28 cellular contexts compared by ENCODE assay signal in genomic region chr7:107667341-107667740, GRCh38.
"Had no signal": no experiment of that assay in that cellular context is flagged by ENCODE, and none has a peak within 500 bp of the region (broad histone marks: within the 10 kb centered on the region; RNA-seq: fewer than 3 reads in every experiment).

No MANE protein-coding gene starts in this region.

- H3K27me3 ChIP-seq: ascending aorta had no signal

- H3K36me3 Mint-ChIP-seq: activated CD4-positive, alpha-beta memory T cell treated with anti-CD3 and anti-CD28 coated beads for 36 hours; activated naive CD4-positive, alpha-beta T cell treated with anti-CD3 and anti-CD28 coated beads, Interleukin-2, amount 50 U/mL, for 24 hours; activated naive CD8-positive, alpha-beta T cell treated with anti-CD3 and anti-CD28 coated beads for 36 hours had no signal

- H3K4me1 Mint-ChIP-seq: activated naive CD4-positive, alpha-beta T cell treated with anti-CD3 and anti-CD28 coated beads, Interleukin-2, amount 50 U/mL, for 24 hours had no signal

- H3K9me3 Mint-ChIP-seq: activated B cell treated with CpG ODN at 0.5 μM for 24 hours; activated CD4-positive, alpha-beta memory T cell treated with anti-CD3 and anti-CD28 coated beads for 36 hours; activated CD4-positive, alpha-beta T cell treated with anti-CD3 and anti-CD28 coated beads, Interleukin-2, amount 10 ng/mL, durations not matched to agents 24 days and 14 days; activated naive CD4-positive, alpha-beta T cell treated with anti-CD3 and anti-CD28 coated beads for 36 hours; activated naive CD4-positive, alpha-beta T cell treated with anti-CD3 and anti-CD28 coated beads, Interleukin-2, amount 50 U/mL, for 24 hours; activated naive CD8-positive, alpha-beta T cell treated with anti-CD3 and anti-CD28 coated beads for 36 hours; activated naive CD8-positive, alpha-beta T cell treated with anti-CD3 and anti-CD28 coated beads, Interleukin-2, amount 50 U/mL, for 24 hours; activated T-helper 1 cell treated with anti-CD3 and anti-CD28 coated beads, Interleukin-12 subunit alpha, Interleukin-12 subunit beta, Interleukin-2, Interleukin-4 antibody, amounts not matched to agents 30 ng/mL and 10 ng/mL and 1 ng/mL, durations not matched to agents 14 hours and 24 hours and 36 hours; activated T-helper 2 cell treated with anti-CD3 and anti-CD28 coated beads, Interferon-gamma antibody, Interleukin-2, Interleukin-4, amounts not matched to agents 10 μg/mL and 5 μg/mL and 100 μg/mL, durations not matched to agents 14 hours and 24 hours and 36 hours had no signal

- H3K36me3 ChIP-seq: adrenal gland, ascending aorta, gastroesophageal sphincter, heart right ventricle had no signal

- H3K9me3 ChIP-seq: adrenal gland, ascending aorta, gastroesophageal sphincter, heart right ventricle had no signal

- H3K27ac ChIP-seq: adrenal gland, ascending aorta, gastroesophageal sphincter, heart right ventricle, VCaP had no signal

- H3K4me3 Mint-ChIP-seq: activated B cell treated with CpG ODN at 0.5 μM for 24 hours; activated CD4-positive, alpha-beta memory T cell treated with anti-CD3 and anti-CD28 coated beads for 36 hours; activated CD4-positive, alpha-beta T cell treated with anti-CD3 and anti-CD28 coated beads for 36 hours; activated CD4-positive, alpha-beta T cell treated with anti-CD3 and anti-CD28 coated beads, Interleukin-2, amount 10 ng/mL, durations not matched to agents 24 days and 14 days; activated CD8-positive, alpha-beta memory T cell treated with anti-CD3 and anti-CD28 coated beads, Interleukin-2, amount 10 ng/mL, durations not matched to agents 7 days and 5 days; activated CD8-positive, alpha-beta T cell treated with anti-CD3 and anti-CD28 coated beads, Interleukin-2, amount 10 ng/mL, durations not matched to agents 7 days and 5 days; activated naive CD4-positive, alpha-beta T cell treated with anti-CD3 and anti-CD28 coated beads for 36 hours; activated naive CD4-positive, alpha-beta T cell treated with anti-CD3 and anti-CD28 coated beads, Interleukin-2, amount 50 U/mL, for 24 hours; activated naive CD8-positive, alpha-beta T cell treated with anti-CD3 and anti-CD28 coated beads for 36 hours; activated naive CD8-positive, alpha-beta T cell treated with anti-CD3 and anti-CD28 coated beads, Interleukin-2, amount 50 U/mL, for 24 hours; activated T-helper 1 cell treated with anti-CD3 and anti-CD28 coated beads, Interleukin-12 subunit alpha, Interleukin-12 subunit beta, Interleukin-2, Interleukin-4 antibody, amounts not matched to agents 30 ng/mL and 10 ng/mL and 1 ng/mL, durations not matched to agents 14 hours and 24 hours and 36 hours had no signal

- H3K4me1 ChIP-seq: adrenal gland, ascending aorta, gastroesophageal sphincter, heart right ventricle had no signal

- ATAC-seq: activated CD4-positive, alpha-beta T cell treated with anti-CD3 and anti-CD28 coated beads for 36 hours; activated CD8-positive, alpha-beta memory T cell treated with anti-CD3 and anti-CD28 coated beads, Interleukin-2, amount 10 ng/mL, durations not matched to agents 7 days and 5 days; activated CD8-positive, alpha-beta T cell treated with anti-CD3 and anti-CD28 coated beads, Interleukin-2, amount 10 ng/mL, durations not matched to agents 7 days and 5 days; activated naive CD8-positive, alpha-beta T cell treated with anti-CD3 and anti-CD28 coated beads, Interleukin-2, amount 50 U/mL, for 24 hours; gastroesophageal sphincter; heart right ventricle had no signal

- H3K4me3 ChIP-seq: adrenal gland, ascending aorta, gastroesophageal sphincter, heart right ventricle had no signal

- H3K27me3 Mint-ChIP-seq: activated CD4-positive, alpha-beta T cell treated with anti-CD3 and anti-CD28 coated beads, Interleukin-2, amount 10 ng/mL, durations not matched to agents 24 days and 14 days had no signal

- DNase-seq: activated B cell treated with CpG ODN at 0.5 μM for 24 hours; activated CD4-positive, alpha-beta memory T cell treated with anti-CD3 and anti-CD28 coated beads for 36 hours; activated CD4-positive, alpha-beta T cell treated with anti-CD3 and anti-CD28 coated beads for 36 hours; activated CD4-positive, alpha-beta T cell treated with anti-CD3 and anti-CD28 coated beads, Interleukin-2, amount 10 ng/mL, durations not matched to agents 24 days and 14 days; activated CD4-positive, CD25-positive, alpha-beta regulatory T cell treated with anti-CD3 and anti-CD28 coated beads, Interleukin-2, amount 50 U/mL, for 72 hours; activated CD8-positive, alpha-beta memory T cell treated with anti-CD3 and anti-CD28 coated beads, Interleukin-2, amount 10 ng/mL, durations not matched to agents 7 days and 5 days; activated CD8-positive, alpha-beta memory T cell treated with anti-CD3 and anti-CD28 coated beads, Interleukin-2, amount 50 U/mL, for 4 hours; activated CD8-positive, alpha-beta T cell treated with anti-CD3 and anti-CD28 coated beads, Interleukin-2, amount 10 ng/mL, durations not matched to agents 7 days and 5 days; activated effector memory CD4-positive, alpha-beta T cell treated with anti-CD3 and anti-CD28 coated beads, Interleukin-2, amount 50 U/mL, for 16 hours; activated naive CD4-positive, alpha-beta T cell treated with anti-CD3 and anti-CD28 coated beads for 36 hours; activated naive CD8-positive, alpha-beta T cell treated with anti-CD3 and anti-CD28 coated beads for 36 hours; activated naive CD8-positive, alpha-beta T cell treated with anti-CD3 and anti-CD28 coated beads, Interleukin-2, amount 50 U/mL, for 24 hours; activated T-cell treated with anti-CD3 and anti-CD28 coated beads, Interleukin-2, amount 50 U/mL, for 1 hour; activated T-cell treated with anti-CD3 and anti-CD28 coated beads, Interleukin-2, amount 50 U/mL, for 48 hours; adrenal gland; caudate nucleus; cortex of kidney; dermis blood vessel endothelial cell; effector CD4-positive, alpha-beta T cell; foreskin melanocyte; heart right ventricle; T-helper 2 cell had no signal

- H3K27ac Mint-ChIP-seq: activated B cell treated with CpG ODN at 0.5 μM for 24 hours; activated CD4-positive, alpha-beta memory T cell treated with anti-CD3 and anti-CD28 coated beads for 36 hours; activated CD4-positive, alpha-beta T cell treated with anti-CD3 and anti-CD28 coated beads for 36 hours; activated CD4-positive, alpha-beta T cell treated with anti-CD3 and anti-CD28 coated beads, Interleukin-2, amount 10 ng/mL, durations not matched to agents 24 days and 14 days; activated CD8-positive, alpha-beta memory T cell treated with anti-CD3 and anti-CD28 coated beads, Interleukin-2, amount 10 ng/mL, durations not matched to agents 7 days and 5 days; activated CD8-positive, alpha-beta T cell treated with anti-CD3 and anti-CD28 coated beads, Interleukin-2, amount 10 ng/mL, durations not matched to agents 7 days and 5 days; activated naive CD4-positive, alpha-beta T cell treated with anti-CD3 and anti-CD28 coated beads for 36 hours; activated naive CD4-positive, alpha-beta T cell treated with anti-CD3 and anti-CD28 coated beads, Interleukin-2, amount 50 U/mL, for 24 hours; activated naive CD8-positive, alpha-beta T cell treated with anti-CD3 and anti-CD28 coated beads for 36 hours; activated naive CD8-positive, alpha-beta T cell treated with anti-CD3 and anti-CD28 coated beads, Interleukin-2, amount 50 U/mL, for 24 hours; activated T-helper 1 cell treated with anti-CD3 and anti-CD28 coated beads, Interleukin-12 subunit alpha, Interleukin-12 subunit beta, Interleukin-2, Interleukin-4 antibody, amounts not matched to agents 30 ng/mL and 10 ng/mL and 1 ng/mL, durations not matched to agents 14 hours and 24 hours and 36 hours; activated T-helper 2 cell treated with anti-CD3 and anti-CD28 coated beads, Interferon-gamma antibody, Interleukin-2, Interleukin-4, amounts not matched to agents 10 μg/mL and 5 μg/mL and 100 μg/mL, durations not matched to agents 14 hours and 24 hours and 36 hours had no signal
